ENCODE assay signal across 21 cellular contexts in the genomic region with DNA sequence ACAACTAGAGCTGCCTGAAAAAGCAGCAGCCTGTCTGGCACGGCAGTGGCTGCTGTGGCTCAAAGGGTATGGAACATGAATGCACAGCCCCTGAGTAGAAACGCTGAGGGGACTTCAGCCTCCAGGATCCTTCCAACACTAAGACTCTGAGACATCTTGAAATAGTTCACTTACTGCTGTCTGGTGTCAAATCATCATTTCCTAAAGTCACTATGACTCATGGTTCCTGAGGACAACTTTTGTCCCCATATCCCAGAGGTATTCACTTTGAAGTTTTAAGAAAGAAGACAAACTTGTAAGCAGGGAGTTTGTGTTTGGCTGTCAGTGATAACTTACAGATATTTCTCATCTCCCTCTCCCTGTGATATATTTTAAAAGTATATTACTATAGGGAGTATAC. TPM values are rescaled to one million over a fixed set of nuclear protein-coding genes. Genes with fewer than 3 reads are reported as not detected.
DNase-seq lines count a peak whose midpoint lies in the region; ATAC-seq, FAIRE-seq and TF ChIP-seq lines count a peak whose summit lies in the region.
"Had no signal": no experiment of that assay in that cellular context is flagged by ENCODE, and none has a peak within 500 bp of the region (broad histone marks: within the 10 kb centered on the region; RNA-seq: fewer than 3 reads in every experiment).

No MANE protein-coding gene starts in this region.

- H4K20me1 ChIP-seq in OCI-LY7 (ENCODE audit: insufficient read depth, low read length): no peaks in the 10 kb centered on the region

- WGBS in body of pancreas, 2 donors: 88% methylated on average over 2 of the region's 2 CpGs

- H3K4me3 Mint-ChIP-seq in stimulated activated memory B cell treated with anti-CD40 and anti-IgM and Interleukin-4, amounts not matched to agents 10 μg/mL and 1 μg/mL and 100 μg/mL, for 72 hours: no peak overlapping the region
- H3K4me3 Mint-ChIP-seq: activated CD4-positive, alpha-beta memory T cell treated with anti-CD3 and anti-CD28 coated beads for 36 hours; central memory CD8-positive, alpha-beta T cell; stimulated activated naive CD8-positive, alpha-beta T cell treated with anti-CD3 and anti-CD28 coated beads, Interleukin-15, amount 100 ng/mL, for 72 hours; type B pancreatic cell had no signal

- H3K4me2 ChIP-seq in OCI-LY7 (ENCODE audit: low read length): no peak overlapping the region

- TF ChIP-seq CTCF in OCI-LY7 (conservative IDR thresholded peaks at IDR 0.05; ENCODE audit: low read length): no peak
- TF ChIP-seq CTCF in fibroblast of villous mesenchyme (IDR thresholded peaks at IDR 0.05; ENCODE audit: insufficient read depth, low read depth, low read length): no peak
- no peak for TF ChIP-seq CTCF in body of pancreas (IDR thresholded peaks at IDR 0.05)

- peaks cover 3% of the 10 kb centered on the region; the same call in 1 of the 2 replicates for H3K36me3 ChIP-seq in OCI-LY7 (ENCODE audit: insufficient read depth, low read length)
- no peaks in the 10 kb centered on the region for H3K36me3 ChIP-seq in body of pancreas (replicated peaks in 1 of 2; ENCODE audit: insufficient read depth in 1 of 2, low read depth in 2 of 2)
- H3K36me3 ChIP-seq: right lobe of liver had no signal

- no peaks in the 10 kb centered on the region for H3K27me3 Mint-ChIP-seq in stimulated activated memory B cell treated with anti-CD40 and anti-IgM and Interleukin-4, amounts not matched to agents 10 μg/mL and 1 μg/mL and 100 μg/mL, for 72 hours
- H3K27me3 Mint-ChIP-seq: activated CD4-positive, alpha-beta memory T cell treated with anti-CD3 and anti-CD28 coated beads for 36 hours; central memory CD8-positive, alpha-beta T cell; stimulated activated naive CD8-positive, alpha-beta T cell treated with anti-CD3 and anti-CD28 coated beads, Interleukin-15, amount 100 ng/mL, for 72 hours; type B pancreatic cell had no signal

- POLR2A ChIA-PET in OCI-LY7 (lab: Charles Lee): interaction anchor here (1.1 to 1.6 kb wide), 3 partner anchors 10 to 32 kb away, joined by 3 to 4 read pairs (median 4); no protein-coding TSS in a partner anchor

- no TSS peak for BruUV-seq in OCI-LY7 (replicated peaks; lab: Mats Ljungman, UMichigan)

- H3K4me1 ChIP-seq in OCI-LY7 (ENCODE audit: insufficient read depth, low read length, poor library complexity, severe bottlenecking) (peaks cover 51% of the 10 kb centered on the region), body of pancreas (no peaks in the 10 kb centered on the region)
- H3K4me1 ChIP-seq: left lung, right lobe of liver had no signal

- H3K79me2 ChIP-seq in OCI-LY7 (ENCODE audit: insufficient read depth, low read depth, low read length): no peaks in the 10 kb centered on the region

- H3K4me3 ChIP-seq in OCI-LY7 (ENCODE audit: low read depth, low read length, poor library complexity, severe bottlenecking) (no peak overlapping the region), fibroblast of villous mesenchyme (ENCODE audit: low read depth, low read length) (no peak overlapping the region), body of pancreas (no peak overlapping the region)
- H3K4me3 ChIP-seq: left lung, right lobe of liver had no signal

- peak; percentile 74 for FAIRE-seq in GM12892 (lab: Jason Lieb, UNC)
- FAIRE-seq: GM12891 had no signal

- peaks cover 14% of the 10 kb centered on the region for H3K36me3 Mint-ChIP-seq in stimulated activated memory B cell treated with anti-CD40 and anti-IgM and Interleukin-4, amounts not matched to agents 10 μg/mL and 1 μg/mL and 100 μg/mL, for 72 hours

- H3K9me3 Mint-ChIP-seq in stimulated activated memory B cell treated with anti-CD40 and anti-IgM and Interleukin-4, amounts not matched to agents 10 μg/mL and 1 μg/mL and 100 μg/mL, for 72 hours: peaks cover 3% of the 10 kb centered on the region
- H3K9me3 Mint-ChIP-seq: activated CD4-positive, alpha-beta memory T cell treated with anti-CD3 and anti-CD28 coated beads for 36 hours; type B pancreatic cell had no signal

- ATAC-seq in stimulated activated memory B cell treated with anti-CD40 and anti-IgM and Interleukin-4, amounts not matched to agents 10 μg/mL and 1 μg/mL and 100 μg/mL, for 72 hours: no peak
- ATAC-seq in body of pancreas (no peak), GM21515 (IDR thresholded peaks at IDR 0.05; ENCODE audit: unreplicated experiment) (no peak)
- ATAC-seq: left lung; right lobe of liver; stimulated activated naive CD8-positive, alpha-beta T cell treated with anti-CD3 and anti-CD28 coated beads, Interleukin-15, amount 100 ng/mL, for 72 hours had no signal

- H3K27ac ChIP-seq in OCI-LY7 (ENCODE audit: low read depth, low read length, poor library complexity, severe bottlenecking): no peak overlapping the region
- no peak overlapping the region for H3K27ac ChIP-seq in body of pancreas
- H3K27ac ChIP-seq: HL-60, left lung, right lobe of liver had no signal

- TF ChIP-seq POLR2A in GM12892 (IDR thresholded peaks at IDR 0.05; ENCODE audit: low read depth, low read length) (no peak), body of pancreas (IDR thresholded peaks at IDR 0.05) (no peak)

- H2AFZ ChIP-seq in OCI-LY7 (ENCODE audit: low read length): peak overlapping the region; percentile 72; the same call in 1 of the 2 replicates

- H3K9me3 ChIP-seq in OCI-LY7 (ENCODE audit: low read length) (no peaks in the 10 kb centered on the region), body of pancreas (no peaks in the 10 kb centered on the region)
- H3K9me3 ChIP-seq: left lung, right lobe of liver had no signal

- intact Hi-C loops in OCI-LY7 (cut with micrococcal nuclease; ENCODE audit: unreplicated experiment): no loop called here
- intact Hi-C loops in body of pancreas (cut with DNase I): no loop called here

- peaks cover 98% of the 10 kb centered on the region for H3K4me1 Mint-ChIP-seq in stimulated activated memory B cell treated with anti-CD40 and anti-IgM and Interleukin-4, amounts not matched to agents 10 μg/mL and 1 μg/mL and 100 μg/mL, for 72 hours
- H3K4me1 Mint-ChIP-seq: stimulated activated naive CD8-positive, alpha-beta T cell treated with anti-CD3 and anti-CD28 coated beads, Interleukin-15, amount 100 ng/mL, for 72 hours had no signal

- no peaks in the 10 kb centered on the region for H3K27me3 ChIP-seq in body of pancreas
- H3K27me3 ChIP-seq: left lung, right lobe of liver had no signal

- DNase-seq in GM12892 (ENCODE audit: insufficient read length) (no peak), OCI-LY7 (ENCODE audit: low spot score) (no peak), fibroblast of villous mesenchyme (ENCODE audit: low read depth) (peak; percentile 12), amniotic stem cell (lab: John Stamatoyannopoulos, UW) (no peak), body of pancreas (no peak)
- DNase-seq: activated CD4-positive, alpha-beta memory T cell treated with anti-CD3 and anti-CD28 coated beads for 36 hours; activated naive CD4-positive, alpha-beta T cell; anterior cingulate cortex; effector CD4-positive, alpha-beta T cell; head of caudate nucleus; left lung; NCI-H510A; right lobe of liver; stimulated activated CD4-positive, alpha-beta T cell treated with anti-CD3 and anti-CD28 coated beads, Interleukin-2, amount 100 ng/mL, for 24 hours; stimulated activated naive CD8-positive, alpha-beta T cell treated with anti-CD3 and anti-CD28 coated beads, Interleukin-15, amount 100 ng/mL, for 72 hours had no signal

- H3K9me2 ChIP-seq in OCI-LY7 (ENCODE audit: insufficient read depth, low read length): no peaks in the 10 kb centered on the region

- peak overlapping the region; percentile 86 for H3K27ac Mint-ChIP-seq in stimulated activated memory B cell treated with anti-CD40 and anti-IgM and Interleukin-4, amounts not matched to agents 10 μg/mL and 1 μg/mL and 100 μg/mL, for 72 hours
- H3K27ac Mint-ChIP-seq: activated CD4-positive, alpha-beta memory T cell treated with anti-CD3 and anti-CD28 coated beads for 36 hours; type B pancreatic cell had no signal

- CTCF ChIA-PET in OCI-LY7 (lab: Charles Lee; ENCODE audit: unreplicated experiment): no interaction called here

RNA-seq across cellular contexts. Expression of gene NEB, which starts 33.3 kb away (rescaled TPM):
- 1.7 TPM for polyA plus RNA-seq in GM12892 (2012; ENCODE audit: missing spikeins)
- total RNA-seq in OCI-LY7 (2014; rRNA removed; shearing (Covaris generic)): 0.33 and 0.38 TPM in 2 replicates
- 0.04 and 0.30 TPM in 2 replicates for total RNA-seq in OCI-LY7 (2022)
- total RNA-seq in fibroblast of villous mesenchyme: under 0.01 TPM in 2 replicates
- 1 to 10 TPM; 2.3 to 3.9 TPM for total RNA-seq in body of pancreas
